In genomic region chr7:38744746-38745145, GRCh38 we compare ENCODE assay signal across 17 cellular contexts.
A peak's percentile ranks its signal among the peaks of the same experiment; 100 is the strongest.
DNase-seq lines count a peak whose midpoint lies in the region; ATAC-seq and TF ChIP-seq lines count a peak whose summit lies in the region.
"Had no signal": no experiment of that assay in that cellular context is flagged by ENCODE, and none has a peak within 500 bp of the region (broad histone marks: within the 10 kb centered on the region; RNA-seq: fewer than 3 reads in every experiment).

No MANE protein-coding gene starts in this region.

- H3K9me3 Mint-ChIP-seq in activated naive CD4-positive, alpha-beta T cell treated with anti-CD3 and anti-CD28 coated beads, Interleukin-2, amount 50 U/mL, for 72 hours, result no peaks in the 10 kb centered on the region
- H3K9me3 Mint-ChIP-seq: naive B cell had no signal

- peaks cover 6 to 12% of the 10 kb centered on the region in 2 donors for H3K36me3 Mint-ChIP-seq in activated naive CD4-positive, alpha-beta T cell treated with anti-CD3 and anti-CD28 coated beads, Interleukin-2, amount 50 U/mL, for 72 hours

- H3K4me3 ChIP-seq in PC-3 (ENCODE audit: low read length) (no peak overlapping the region), fibroblast of lung (replicated peaks in 1 of 4; ENCODE audit: control extremely low read depth in 1 of 4, insufficient read depth in 1 of 4, low read depth in 3 of 4, low read length in 4 of 4) (no peak overlapping the region)
- H3K4me3 ChIP-seq: uterus had no signal

- H3K36me3 ChIP-seq in PC-3 (ENCODE audit: low read depth, low read length) (0 out of 2 replicates have a peak, but pooled peaks cover 4% of the 10 kb centered on the region), fibroblast of lung (ENCODE audit: control insufficient read depth, insufficient read depth, low read length) (no peaks in the 10 kb centered on the region)
- H3K36me3 ChIP-seq: uterus had no signal

- BruUV-seq in PC-3 (replicated peaks; lab: Mats Ljungman, UMichigan), result no TSS peak

- ATAC-seq in activated naive CD4-positive, alpha-beta T cell treated with anti-CD3 and anti-CD28 coated beads, Interleukin-2, amount 50 U/mL, for 72 hours, result peak; percentile 85 to 89
- ATAC-seq in PC-3, result peak; percentile 31; the same call in 1 of the 2 replicates
- ATAC-seq in GM21367 (IDR thresholded peaks at IDR 0.05; ENCODE audit: unreplicated experiment), result no peak
- ATAC-seq in GM18498 (IDR thresholded peaks at IDR 0.05; ENCODE audit: unreplicated experiment), result no peak
- ATAC-seq in GM21360 (IDR thresholded peaks at IDR 0.05; ENCODE audit: unreplicated experiment), result no peak
- ATAC-seq: left cardiac atrium had no signal

- H3K4me1 ChIP-seq in PC-3 (ENCODE audit: insufficient read depth, low read length) (peaks cover 12% of the 10 kb centered on the region), fibroblast of lung (ENCODE audit: control insufficient read depth, extremely low read depth, insufficient read depth, low read length) (peaks cover 5% of the 10 kb centered on the region)
- H3K4me1 ChIP-seq: uterus had no signal

- H3K9me3 ChIP-seq in PC-3 (ENCODE audit: low read length) (no peaks in the 10 kb centered on the region), fibroblast of lung (ENCODE audit: control insufficient read depth, insufficient read depth, low read depth, low read length) (no peaks in the 10 kb centered on the region)
- H3K9me3 ChIP-seq: uterus had no signal

- H3K27ac Mint-ChIP-seq in activated naive CD4-positive, alpha-beta T cell treated with anti-CD3 and anti-CD28 coated beads, Interleukin-2, amount 50 U/mL, for 72 hours, result no peak overlapping the region
- H3K27ac Mint-ChIP-seq: B cell had no signal

- CTCF ChIA-PET in PC-3 (lab: Charles Lee), result no interaction called here

- no peaks in the 10 kb centered on the region for H3K27me3 ChIP-seq in PC-3 (ENCODE audit: low read length)
- H3K27me3 ChIP-seq in fibroblast of lung (ENCODE audit: control insufficient read depth, insufficient read depth, low read length), result no peaks in the 10 kb centered on the region
- H3K27me3 ChIP-seq: uterus had no signal

- H3K27ac ChIP-seq in PC-3 (ENCODE audit: low read length) (no peak overlapping the region), fibroblast of lung (ENCODE audit: insufficient read depth, low read length) (no peak overlapping the region)
- H3K27ac ChIP-seq: uterus, WERI-Rb-1 had no signal

- no peaks in the 10 kb centered on the region for H3F3A ChIP-seq in PC-3 (ENCODE audit: low read length, unreplicated experiment)

- intact Hi-C loops in PC-3 (cut with micrococcal nuclease), result loop anchor here (5.0 kb wide), 1 partner anchor 42 kb away; no protein-coding TSS in a partner anchor

- DNase-seq in activated naive CD4-positive, alpha-beta T cell treated with anti-CD3 and anti-CD28 coated beads, Interleukin-2, amount 50 U/mL, for 72 hours (ENCODE audit: low spot score in 2 of 2), result peak in 1 of 2 donors; percentile 10
- DNase-seq in activated naive CD4-positive, alpha-beta T cell treated with anti-CD3 and anti-CD28 coated beads, Interleukin-2, amount 50 U/mL, for 16 hours, result no peak
- DNase-seq in PC-3 (peak; percentile 74), fibroblast of lung (ENCODE audit: low read depth in 2 of 2) (peak; percentile 51 to 70), stromal cell of bone marrow (ENCODE audit: low read depth) (peak; percentile 17)
- DNase-seq: foreskin melanocyte, GF-D8, left cardiac atrium, naive B cell, NCI-H1436, NCI-H526 treated with DMSO at 0.1 percent for 48 hours, uterus, WERI-Rb-1 had no signal

- H3K79me2 ChIP-seq in PC-3 (ENCODE audit: low read length), result no peaks in the 10 kb centered on the region
- H3K79me2 ChIP-seq in fibroblast of lung (ENCODE audit: control insufficient read depth, insufficient read depth, low read length), result no peaks in the 10 kb centered on the region

- H4K20me1 ChIP-seq in PC-3 (ENCODE audit: low read length), result no peaks in the 10 kb centered on the region
- H4K20me1 ChIP-seq in fibroblast of lung (ENCODE audit: control insufficient read depth, extremely low read depth, insufficient read depth, low read length), result no peaks in the 10 kb centered on the region

- no peaks in the 10 kb centered on the region for H3K9me2 ChIP-seq in PC-3 (replicated peaks; ENCODE audit: low read length)

- H3K9ac ChIP-seq in PC-3 (ENCODE audit: low read length) (no peak overlapping the region), fibroblast of lung (ENCODE audit: insufficient read depth, low read length) (no peak overlapping the region)

- H3K4me2 ChIP-seq in PC-3 (ENCODE audit: low read length) (no peak overlapping the region), fibroblast of lung (ENCODE audit: extremely low read depth, insufficient read depth, low read length) (no peak overlapping the region)

- TF ChIP-seq CTCF in PC-3 (conservative IDR thresholded peaks at IDR 0.05; ENCODE audit: low read depth, low read length) (no peak), fibroblast of lung (conservative IDR thresholded peaks at IDR 0.05 in 1 of 2, IDR thresholded peaks at IDR 0.05 in 1 of 2; ENCODE audit: low read depth in 1 of 2, low read length in 2 of 2) (no peak)

- POLR2A ChIA-PET in PC-3 (lab: Charles Lee; ENCODE audit: unreplicated experiment), result no interaction called here

- H2AFZ ChIP-seq in PC-3 (ENCODE audit: low read length), result no peak overlapping the region
- H2AFZ ChIP-seq in fibroblast of lung (ENCODE audit: low read length), result no peak overlapping the region

Comparison
In these comparisons a context has a peak if more than half of its experiments do, and no peak if none do; other contexts are left out.
1. ATAC-seq: peak in activated naive CD4-positive, alpha-beta T cell treated with anti-CD3 and anti-CD28 coated beads, Interleukin-2, amount 50 U/mL, for 72 hours (2 of 2) and PC-3 (single experiment); none in GM21367 (single experiment), GM18498 (single experiment) and GM21360 (single experiment).